Comparison of ENCODE assay signal across 21 cellular contexts in genomic region chr1:41448831-41449230, GRCh38. TPM values are rescaled to one million over a fixed set of nuclear protein-coding genes. Genes with fewer than 3 reads are reported as not detected.
A peak's percentile ranks its signal among the peaks of the same experiment; 100 is the strongest.
DNase-seq lines count a peak whose midpoint lies in the region; ATAC-seq and TF ChIP-seq lines count a peak whose summit lies in the region.
"Had no signal": no experiment of that assay in that cellular context is flagged by ENCODE, and none has a peak within 500 bp of the region (broad histone marks: within the 10 kb centered on the region; RNA-seq: fewer than 3 reads in every experiment).

No MANE protein-coding gene starts in this region.

- H3K56ac ChIP-seq in IMR-90 (ENCODE audit: extremely low read depth, insufficient read depth, low read length) = no peak overlapping the region

- CTCF ChIA-PET in IMR-90 (lab: Yijun Ruan, JAX) (no interaction called here), PC-9 (lab: Charles Lee) (no interaction called here)

- dilution Hi-C loops in IMR-90 (cut with HindIII; ENCODE audit: low sequenced_read_pairs, unreplicated experiment) = no loop called here

- 36% methylated on average over 3 of the region's 4 CpGs; no CpG with 5 or more reads in 1 of the 2 experiments for WGBS in IMR-90 (ENCODE audit: extremely low coverage in 2 of 2, insufficient read length in 1 of 2), 2 experiments

- no peak overlapping the region for H2AK5ac ChIP-seq in IMR-90 (ENCODE audit: low read depth, low read length)

- H3K4me1 ChIP-seq in BLaER1 treated with 17β-estradiol and CSF1 and Interleukin-3, amounts not matched to agents 10 nM and 100 nM = peaks cover 4 to 26% (median 24%) of the 10 kb centered on the region in 10 experiments; a peak in 17 of 20 replicates
- no peaks in the 10 kb centered on the region for H3K4me1 ChIP-seq in IMR-90 (ENCODE audit: control insufficient read depth, insufficient read depth, low read length)
- H3K4me1 ChIP-seq in PC-9 (replicated peaks; ENCODE audit: insufficient read depth) = peaks cover 32% of the 10 kb centered on the region
- H3K4me1 ChIP-seq: pancreas had no signal

- H3K9me3 Mint-ChIP-seq in nephron = peaks cover 3% of the 10 kb centered on the region
- H3K9me3 Mint-ChIP-seq: activated naive CD8-positive, alpha-beta T cell treated with anti-CD3 and anti-CD28 coated beads, Interleukin-2, amount 50 U/mL, for 24 hours had no signal

- H3K18ac ChIP-seq in IMR-90 (ENCODE audit: low read depth, low read length) = no peak overlapping the region

- TF ChIP-seq CTCF in IMR-90 (conservative IDR thresholded peaks at IDR 0.05; ENCODE audit: low read depth, low read length) (no peak), PC-9 (conservative IDR thresholded peaks at IDR 0.05) (no peak), nephron (IDR thresholded peaks at IDR 0.05; ENCODE audit: unreplicated experiment in 3 of 3) (no peak)

- TF ChIP-seq RAD21 in IMR-90 (IDR thresholded peaks at IDR 0.05; ENCODE audit: low read length) = no peak

- H2BK20ac ChIP-seq in IMR-90 (ENCODE audit: low read depth, low read length) = no peak overlapping the region

- no peaks in the 10 kb centered on the region for H4K20me1 ChIP-seq in BLaER1 treated with 17β-estradiol and CSF1 and Interleukin-3, amounts not matched to agents 10 nM and 100 nM
- H4K20me1 ChIP-seq in IMR-90 (ENCODE audit: insufficient read depth, low read length) (no peaks in the 10 kb centered on the region), PC-9 (ENCODE audit: insufficient read depth) (no peaks in the 10 kb centered on the region)

- H3K79me2 ChIP-seq in PC-9 (ENCODE audit: low read depth) = no peaks in the 10 kb centered on the region

- peak overlapping the region in 1 of 3 experiments; percentile 12 for H3K4me3 Mint-ChIP-seq in nephron
- H3K4me3 Mint-ChIP-seq: activated naive CD8-positive, alpha-beta T cell treated with anti-CD3 and anti-CD28 coated beads, Interleukin-2, amount 50 U/mL, for 24 hours had no signal

- no peak overlapping the region for H2BK15ac ChIP-seq in IMR-90 (ENCODE audit: low read depth, low read length)

- H3F3A ChIP-seq in PC-9 (ENCODE audit: insufficient read depth, low read depth) = peaks cover 10% of the 10 kb centered on the region

- peaks cover 8 to 13% (median 10%) of the 10 kb centered on the region in 11 experiments; a peak in 19 of 22 replicates for H3K9me3 ChIP-seq in BLaER1 treated with 17β-estradiol and CSF1 and Interleukin-3, amounts not matched to agents 10 nM and 100 nM (replicated peaks in 1 of 11)
- H3K9me3 ChIP-seq in IMR-90 (ENCODE audit: control insufficient read depth, insufficient read depth, low read length) (peaks cover 13% of the 10 kb centered on the region), PC-9 (ENCODE audit: insufficient read depth, low read depth) (peaks cover 12% of the 10 kb centered on the region)
- H3K9me3 ChIP-seq: pancreas had no signal

- intact Hi-C loops in IMR-90 (cut with micrococcal nuclease) = no loop called here
- intact Hi-C loops in PC-9 (cut with micrococcal nuclease; ENCODE audit: unreplicated experiment) = no loop called here

- no peak overlapping the region for H2BK5ac ChIP-seq in IMR-90 (ENCODE audit: low read depth, low read length, poor library complexity, severe bottlenecking)

- H3K4ac ChIP-seq in IMR-90 (ENCODE audit: low read depth, low read length) = no peak overlapping the region

- H2AK9ac ChIP-seq in IMR-90 (replicated peaks; ENCODE audit: low read depth, low read length, poor library complexity) = no peak overlapping the region

- no peak overlapping the region for H4K91ac ChIP-seq in IMR-90 (ENCODE audit: insufficient read depth, low read depth, low read length)

- H2AFZ ChIP-seq in IMR-90 (replicated peaks; ENCODE audit: low read length, poor library complexity) (no peak overlapping the region), PC-9 (no peak overlapping the region)

- H3K9ac ChIP-seq in BLaER1 treated with 17β-estradiol and CSF1 and Interleukin-3, amounts not matched to agents 10 nM and 100 nM = no peak overlapping the region; a peak in 1 of 22 replicates
- H3K9ac ChIP-seq in IMR-90 (ENCODE audit: low read depth, low read length) = no peak overlapping the region

- H3K27ac Mint-ChIP-seq in nephron = peak overlapping the region in 2 of 3 experiments; percentile 7 to 48
- H3K27ac Mint-ChIP-seq: activated naive CD8-positive, alpha-beta T cell treated with anti-CD3 and anti-CD28 coated beads, Interleukin-2, amount 50 U/mL, for 24 hours had no signal

- no peak overlapping the region for H4K8ac ChIP-seq in IMR-90 (ENCODE audit: low read depth in 2 of 2, low read length in 2 of 2)

- H4K5ac ChIP-seq in IMR-90 (ENCODE audit: low read depth, low read length) = no peak overlapping the region

- H3K4me1 Mint-ChIP-seq in nephron = peaks cover 40% of the 10 kb centered on the region
- H3K4me1 Mint-ChIP-seq: activated naive CD8-positive, alpha-beta T cell treated with anti-CD3 and anti-CD28 coated beads, Interleukin-2, amount 50 U/mL, for 24 hours had no signal

- in situ Hi-C loops in IMR-90 (cut with MboI; ENCODE audit: low sequenced_read_pairs) = no loop called here

- 0 out of 2 replicates have a peak, but pooled peaks cover 2% of the 10 kb centered on the region for H3K9me1 ChIP-seq in IMR-90 (ENCODE audit: insufficient read depth, low read length)

- H3K27ac ChIP-seq in BLaER1 treated with 17β-estradiol and CSF1 and Interleukin-3, amounts not matched to agents 10 nM and 100 nM = no peak overlapping the region
- H3K27ac ChIP-seq in IMR-90 (ENCODE audit: insufficient read depth, low read length) (no peak overlapping the region), PC-9 (no peak overlapping the region)
- H3K27ac ChIP-seq: esophagus muscularis mucosa, pancreas had no signal

- ATAC-seq in IMR-90 (ENCODE audit: low read depth) = peak; percentile 29
- no peak for ATAC-seq in HG03354 (IDR thresholded peaks at IDR 0.05; ENCODE audit: poor library complexity, severe bottlenecking, unreplicated experiment)
- ATAC-seq: activated naive CD8-positive, alpha-beta T cell treated with anti-CD3 and anti-CD28 coated beads, Interleukin-2, amount 50 U/mL, for 24 hours; pancreas had no signal

- DNase-seq in IMR-90 = no peak
- no peak for DNase-seq in PC-9
- no peak for DNase-seq in NOMO-1 treated with DMSO at 0.1 percent for 48 hours (lab: John Stamatoyannopoulos, UW; ENCODE audit: unreplicated experiment)
- no peak for DNase-seq in hypothalamus (lab: John Stamatoyannopoulos, UW)
- no peak for DNase-seq in DMS 273 (lab: John Stamatoyannopoulos, UW; ENCODE audit: unreplicated experiment)
- DNase-seq: activated CD4-positive, alpha-beta T cell treated with anti-CD3 and anti-CD28 coated beads for 48 hours; activated naive CD8-positive, alpha-beta T cell treated with anti-CD3 and anti-CD28 coated beads, Interleukin-2, amount 50 U/mL, for 24 hours; AML-193; central memory CD4-positive, alpha-beta T cell; effector CD4-positive, alpha-beta T cell; GOT3; NCI-H1694; stimulated activated CD4-positive, alpha-beta T cell treated with anti-CD3 and anti-CD28 coated beads, Interleukin-4, amount 100 ng/mL, for 1 hour; SW 1271 had no signal

- no peak overlapping the region for H3K14ac ChIP-seq in IMR-90 (replicated peaks; ENCODE audit: low read depth, low read length)

- H3K9me2 ChIP-seq in PC-9 (ENCODE audit: insufficient read depth) = no peaks in the 10 kb centered on the region

- peak overlapping the region in 8 of 11 experiments; percentile 52 to 79 (median 71); a peak in 15 of 22 replicates for H3K4me2 ChIP-seq in BLaER1 treated with 17β-estradiol and CSF1 and Interleukin-3, amounts not matched to agents 10 nM and 100 nM
- H3K4me2 ChIP-seq in IMR-90 (ENCODE audit: low read depth, low read length) (no peak overlapping the region), PC-9 (0 out of 2 replicates have a peak overlapping the region, but pooled peaks have one; percentile 6)

- H3K23ac ChIP-seq in IMR-90 (ENCODE audit: low read depth, low read length) = no peak overlapping the region

- H3K79me1 ChIP-seq in IMR-90 (ENCODE audit: low read depth in 1 of 2, low read length in 2 of 2) = no peaks in the 10 kb centered on the region

- POLR2A ChIA-PET in IMR-90 (lab: Charles Lee; ENCODE audit: unreplicated experiment) = no interaction called here
- POLR2A ChIA-PET in PC-9 (lab: Charles Lee; ENCODE audit: unreplicated experiment) = no interaction called here

- no peak overlapping the region for H3K4me3 ChIP-seq in BLaER1 treated with 17β-estradiol and CSF1 and Interleukin-3, amounts not matched to agents 10 nM and 100 nM
- H3K4me3 ChIP-seq in IMR-90 (ENCODE audit: insufficient read depth, low read depth, low read length) (no peak overlapping the region), PC-9 (no peak overlapping the region)
- H3K4me3 ChIP-seq: esophagus muscularis mucosa, pancreas had no signal

- BruUV-seq in IMR-90 (replicated peaks; lab: Mats Ljungman, UMichigan) (no TSS peak), PC-9 (replicated peaks; lab: Mats Ljungman, UMichigan) (no TSS peak)

- no peaks in the 10 kb centered on the region for H3K27me3 ChIP-seq in BLaER1 treated with 17β-estradiol and CSF1 and Interleukin-3, amounts not matched to agents 10 nM and 100 nM
- H3K27me3 ChIP-seq in IMR-90 (ENCODE audit: control insufficient read depth, insufficient read depth, low read length) (peaks cover 23% of the 10 kb centered on the region), PC-9 (ENCODE audit: insufficient read depth, low read depth) (no peaks in the 10 kb centered on the region)
- H3K27me3 ChIP-seq: esophagus muscularis mucosa, pancreas had no signal

- no peaks in the 10 kb centered on the region for H3K36me3 ChIP-seq in BLaER1 treated with 17β-estradiol and CSF1 and Interleukin-3, amounts not matched to agents 10 nM and 100 nM
- H3K36me3 ChIP-seq in IMR-90 (ENCODE audit: control insufficient read depth, insufficient read depth, low read length) (no peaks in the 10 kb centered on the region), PC-9 (ENCODE audit: low read depth) (no peaks in the 10 kb centered on the region)
- H3K36me3 ChIP-seq: esophagus muscularis mucosa, pancreas had no signal

- H3K27me3 Mint-ChIP-seq in nephron (ENCODE audit: low read depth) = peaks cover 15% of the 10 kb centered on the region
- H3K27me3 Mint-ChIP-seq: activated naive CD8-positive, alpha-beta T cell treated with anti-CD3 and anti-CD28 coated beads, Interleukin-2, amount 50 U/mL, for 24 hours had no signal

- H3K36me3 Mint-ChIP-seq in nephron (ENCODE audit: low read depth) = no peaks in the 10 kb centered on the region

- TF ChIP-seq POLR2A in IMR-90 (IDR thresholded peaks at IDR 0.05; ENCODE audit: low read depth, low read length) = no peak

- no peak overlapping the region for H2BK120ac ChIP-seq in IMR-90 (ENCODE audit: low read depth, low read length)

TF ChIP-seq in IMR-90, 13 proteins besides CTCF, POLR2A, EP300 and RAD21 (continues in another document):
- no peak for TF ChIP-seq MXI1 (IDR thresholded peaks at IDR 0.05; ENCODE audit: borderline replicate concordance, low read depth, low read length)
- no peak for TF ChIP-seq CEBPB (IDR thresholded peaks at IDR 0.05; ENCODE audit: low read depth, low read length)
- no peak for TF ChIP-seq RCOR1 (IDR thresholded peaks at IDR 0.05; ENCODE audit: insufficient replicate concordance, low read length)
- no peak for TF ChIP-seq RFX5 (IDR thresholded peaks at IDR 0.05; ENCODE audit: low read depth, low read length)

RNA-seq across cellular contexts. Expression of gene EDN2, which starts 35.7 kb away (rescaled TPM):
- total RNA-seq in IMR-90 (2012; rRNA removed) (not detected in 2 replicates), PC-9 (2021) (0.43 and 0.48 TPM in 2 replicates)
- 0.22 and 0.27 TPM in 2 replicates for polyA plus RNA-seq in IMR-90 (2012; rRNA removed)
- 0.05 and 0.14 TPM in 2 replicates for polyA plus RNA-seq in IMR-90 (2012; cell fraction: cytosol; rRNA removed)
- 0.69 and 1.0 TPM in 2 replicates for polyA plus RNA-seq in IMR-90 (2012; cell fraction: nucleus; rRNA removed; ENCODE audit: low replicate concordance)
- total RNA-seq: liver, skeletal muscle tissue had no signal
